8 cellular contexts compared by ENCODE assay signal in genomic region chr2:233422050-233422639, GRCh38.
DNase-seq lines count a peak whose midpoint lies in the region; ATAC-seq and TF ChIP-seq lines count a peak whose summit lies in the region.

No MANE protein-coding gene starts in this region.

- H3F3A ChIP-seq in DOHH2 (ENCODE audit: control insufficient read depth, insufficient read depth): peaks cover 18% of the 10 kb centered on the region

- in situ Hi-C loops in IMR-90 (cut with MboI; ENCODE audit: low sequenced_read_pairs): no loop called here

- no peak overlapping the region for H3K4ac ChIP-seq in IMR-90 (ENCODE audit: low read depth, low read length)

- H3K79me2 ChIP-seq in DOHH2 (ENCODE audit: control insufficient read depth, low read length): peaks cover 79% of the 10 kb centered on the region

- dilution Hi-C loops in IMR-90 (cut with HindIII; ENCODE audit: low sequenced_read_pairs, unreplicated experiment): no loop called here

- peak overlapping the region; percentile 22; the same call in 1 of the 2 replicates for H3K18ac ChIP-seq in IMR-90 (ENCODE audit: low read depth, low read length)

- no peak overlapping the region; the same call in 1 of the 2 replicates for H2BK20ac ChIP-seq in IMR-90 (ENCODE audit: low read depth, low read length)

- H2AFZ ChIP-seq in IMR-90 (replicated peaks; ENCODE audit: low read length, poor library complexity): no peak overlapping the region

- 100% methylated on average over 3 of the region's 13 CpGs; no CpG with 5 or more reads in 1 of the 2 experiments for WGBS in IMR-90 (ENCODE audit: extremely low coverage in 2 of 2, insufficient read length in 1 of 2), 2 experiments

- DNase-seq in IMR-90 (no peak), lower lobe of right lung (peak; percentile 95), NCI-H446 (lab: John Stamatoyannopoulos, UW) (no peak), RPMI8226 (no peak), substantia nigra (lab: John Stamatoyannopoulos, UW) (no peak)
- peak; percentile 78 for DNase-seq in activated CD8-positive, alpha-beta memory T cell treated with anti-CD3 and anti-CD28 coated beads for 24 hours

- no peaks in the 10 kb centered on the region for H3K9me3 ChIP-seq in DOHH2 (ENCODE audit: control insufficient read depth, insufficient read depth, low read length)
- peaks cover 5% of the 10 kb centered on the region for H3K9me3 ChIP-seq in IMR-90 (ENCODE audit: control insufficient read depth, insufficient read depth, low read length)
- no peaks in the 10 kb centered on the region for H3K9me3 ChIP-seq in lower lobe of right lung

- H3K27me3 ChIP-seq in DOHH2 (ENCODE audit: control insufficient read depth, low read length) (no peaks in the 10 kb centered on the region), IMR-90 (ENCODE audit: control insufficient read depth, insufficient read depth, low read length) (no peaks in the 10 kb centered on the region), lower lobe of right lung (ENCODE audit: low read depth) (no peaks in the 10 kb centered on the region)

- no TSS peak for BruUV-seq in IMR-90 (replicated peaks; lab: Mats Ljungman, UMichigan)

- H3K4me1 ChIP-seq in DOHH2 (ENCODE audit: control insufficient read depth, low read length) (peaks cover 56% of the 10 kb centered on the region), IMR-90 (ENCODE audit: control insufficient read depth, insufficient read depth, low read length) (peaks cover 22% of the 10 kb centered on the region), lower lobe of right lung (peaks cover 47% of the 10 kb centered on the region)

- 0 out of 2 replicates have a peak overlapping the region, but pooled peaks have one; percentile 24 for H2AK5ac ChIP-seq in IMR-90 (ENCODE audit: low read depth, low read length)

- no peak overlapping the region for H3K9ac ChIP-seq in IMR-90 (ENCODE audit: low read depth, low read length)

- intact Hi-C loops in IMR-90 (cut with micrococcal nuclease): no loop called here
- intact Hi-C loops in lower lobe of right lung (cut with DNase I): no loop called here

- H3K4me3 ChIP-seq in DOHH2 (ENCODE audit: low read length): peak overlapping the region; percentile 66
- H3K4me3 ChIP-seq in IMR-90 (ENCODE audit: insufficient read depth, low read depth, low read length): no peak overlapping the region
- no peak overlapping the region for H3K4me3 ChIP-seq in lower lobe of right lung

- H3K79me1 ChIP-seq in IMR-90 (ENCODE audit: low read depth in 1 of 2, low read length in 2 of 2): peaks cover 26 to 68% of the 10 kb centered on the region in 2 experiments; a peak in 3 of 4 replicates

- no peak for TF ChIP-seq CTCF in DOHH2 (IDR thresholded peaks at IDR 0.05; ENCODE audit: low read depth, low read length, poor library complexity, severe bottlenecking)
- no peak for TF ChIP-seq CTCF in IMR-90 (conservative IDR thresholded peaks at IDR 0.05; ENCODE audit: low read depth, low read length)
- TF ChIP-seq CTCF in lower lobe of right lung (IDR thresholded peaks at IDR 0.05): no peak

- TF ChIP-seq RAD21 in IMR-90 (IDR thresholded peaks at IDR 0.05; ENCODE audit: low read length): no peak

- CTCF ChIA-PET in IMR-90 (lab: Yijun Ruan, JAX): no interaction called here

- no peak overlapping the region for H3K23ac ChIP-seq in IMR-90 (ENCODE audit: low read depth, low read length)

- no peaks in the 10 kb centered on the region for H3K9me2 ChIP-seq in DOHH2 (replicated peaks; ENCODE audit: control insufficient read depth, low read length)

- no peak overlapping the region for H3K14ac ChIP-seq in IMR-90 (replicated peaks; ENCODE audit: low read depth, low read length)

- H3K36me3 ChIP-seq in DOHH2 (ENCODE audit: control insufficient read depth, low read length) (peaks cover 19% of the 10 kb centered on the region), IMR-90 (ENCODE audit: control insufficient read depth, insufficient read depth, low read length) (0 out of 2 replicates have a peak, but pooled peaks cover 2% of the 10 kb centered on the region), lower lobe of right lung (no peaks in the 10 kb centered on the region)

- H2BK120ac ChIP-seq in IMR-90 (ENCODE audit: low read depth, low read length): peak overlapping the region; percentile 1; the same call in 1 of the 2 replicates

- ATAC-seq in GM21447 (IDR thresholded peaks at IDR 0.05; ENCODE audit: unreplicated experiment): peak; percentile 56
- no peak for ATAC-seq in IMR-90 (ENCODE audit: low read depth)
- peak; percentile 94 for ATAC-seq in lower lobe of right lung

- no peak overlapping the region for H4K8ac ChIP-seq in IMR-90 (ENCODE audit: low read depth in 2 of 2, low read length in 2 of 2)

- H4K20me1 ChIP-seq in DOHH2 (ENCODE audit: control insufficient read depth, insufficient read depth, low read depth, low read length): peaks cover 22% of the 10 kb centered on the region; the same call in 1 of the 2 replicates
- no peaks in the 10 kb centered on the region for H4K20me1 ChIP-seq in IMR-90 (ENCODE audit: insufficient read depth, low read length)

- peak overlapping the region; percentile 92 for H3K4me2 ChIP-seq in DOHH2 (ENCODE audit: low read length)
- no peak overlapping the region for H3K4me2 ChIP-seq in IMR-90 (ENCODE audit: low read depth, low read length)

- POLR2A ChIA-PET in IMR-90 (lab: Charles Lee; ENCODE audit: unreplicated experiment): no interaction called here

- H4K91ac ChIP-seq in IMR-90 (ENCODE audit: insufficient read depth, low read depth, low read length): no peak overlapping the region

- peaks cover 16% of the 10 kb centered on the region for H3K9me1 ChIP-seq in IMR-90 (ENCODE audit: insufficient read depth, low read length)

- peak overlapping the region; percentile 9 for H2BK5ac ChIP-seq in IMR-90 (ENCODE audit: low read depth, low read length, poor library complexity, severe bottlenecking)

- H4K5ac ChIP-seq in IMR-90 (ENCODE audit: low read depth, low read length): no peak overlapping the region; the same call in 1 of the 2 replicates

- no peak overlapping the region for H2AK9ac ChIP-seq in IMR-90 (replicated peaks; ENCODE audit: low read depth, low read length, poor library complexity)

- H2BK15ac ChIP-seq in IMR-90 (ENCODE audit: low read depth, low read length): no peak overlapping the region

- no peak overlapping the region for H3K56ac ChIP-seq in IMR-90 (ENCODE audit: extremely low read depth, insufficient read depth, low read length)

- TF ChIP-seq POLR2A in IMR-90 (IDR thresholded peaks at IDR 0.05; ENCODE audit: low read depth, low read length): no peak

- peak overlapping the region; percentile 14 for H3K27ac ChIP-seq in DOHH2 (ENCODE audit: low read depth, low read length)
- H3K27ac ChIP-seq in IMR-90 (ENCODE audit: insufficient read depth, low read length): no peak overlapping the region
- H3K27ac ChIP-seq in lower lobe of right lung: peak overlapping the region; percentile 79
- H3K27ac ChIP-seq in substantia nigra (ENCODE audit: low read depth, low read length, poor library complexity, severe bottlenecking): no peak overlapping the region

TF ChIP-seq in IMR-90, 13 proteins besides CTCF, POLR2A, EP300 and RAD21:
- no peak for TF ChIP-seq RCOR1 (IDR thresholded peaks at IDR 0.05; ENCODE audit: insufficient replicate concordance, low read length)
- TF ChIP-seq NFE2L2 (IDR thresholded peaks at IDR 0.05; ENCODE audit: low read depth, low read length): no peak
- TF ChIP-seq MAZ (IDR thresholded peaks at IDR 0.05; ENCODE audit: borderline replicate concordance, low read depth, low read length): no peak
- TF ChIP-seq MAFK (IDR thresholded peaks at IDR 0.05; ENCODE audit: low read depth, low read length): no peak
- TF ChIP-seq RFX5 (IDR thresholded peaks at IDR 0.05; ENCODE audit: low read depth, low read length): no peak
- TF ChIP-seq BHLHE40 (IDR thresholded peaks at IDR 0.05; ENCODE audit: low read depth, low read length): no peak
- no peak for TF ChIP-seq SMC3 (IDR thresholded peaks at IDR 0.05; ENCODE audit: low read depth, low read length)
- TF ChIP-seq ELK1 (IDR thresholded peaks at IDR 0.05; ENCODE audit: borderline replicate concordance, low read depth, low read length): no peak
- no peak for TF ChIP-seq CEBPB (IDR thresholded peaks at IDR 0.05; ENCODE audit: low read depth, low read length)
- TF ChIP-seq, protein P1, sequence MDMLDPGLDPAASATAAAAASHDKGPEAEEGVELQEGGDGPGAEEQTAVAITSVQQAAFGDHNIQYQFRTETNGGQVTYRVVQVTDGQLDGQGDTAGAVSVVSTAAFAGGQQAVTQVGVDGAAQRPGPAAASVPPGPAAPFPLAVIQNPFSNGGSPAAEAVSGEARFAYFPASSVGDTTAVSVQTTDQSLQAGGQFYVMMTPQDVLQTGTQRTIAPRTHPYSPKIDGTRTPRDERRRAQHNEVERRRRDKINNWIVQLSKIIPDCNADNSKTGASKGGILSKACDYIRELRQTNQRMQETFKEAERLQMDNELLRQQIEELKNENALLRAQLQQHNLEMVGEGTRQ (IDR thresholded peaks at IDR 0.05; ENCODE audit: low read depth, low read length): no peak
- TF ChIP-seq CHD1 (IDR thresholded peaks at IDR 0.05; ENCODE audit: low read depth, low read length): no peak
- no peak for TF ChIP-seq MXI1 (IDR thresholded peaks at IDR 0.05; ENCODE audit: borderline replicate concordance, low read depth, low read length)
- no peak for TF ChIP-seq FOS (IDR thresholded peaks at IDR 0.05; ENCODE audit: low read depth, low read length)

Comparison
In these comparisons a context has a peak if more than half of its experiments do, and no peak if none do; other contexts are left out.
1. H3K27ac ChIP-seq: peak in DOHH2 (single experiment) and lower lobe of right lung (single experiment); none in IMR-90 (single experiment) and substantia nigra (single experiment).
2. DNase-seq: peak in activated CD8-positive, alpha-beta memory T cell treated with anti-CD3 and anti-CD28 coated beads for 24 hours (single experiment) and lower lobe of right lung (single experiment); none in IMR-90 (single experiment), NCI-H446 (0 of 2), RPMI8226 (single experiment) and substantia nigra (0 of 49).